Comparison of ENCODE assay signal across 16 cellular contexts in genomic region chr2:169892951-169893350, GRCh38.
"Had no signal": no experiment of that assay in that cellular context is flagged by ENCODE, and none has a peak within 500 bp of the region (broad histone marks: within the 10 kb centered on the region; RNA-seq: fewer than 3 reads in every experiment).

No MANE protein-coding gene starts in this region.

- H3K36me3 ChIP-seq: colonic mucosa, ovary, uterus had no signal

- H3K4me2 ChIP-seq: smooth muscle cell had no signal

- H3K27me3 ChIP-seq: colonic mucosa, heart right ventricle, ovary, uterus had no signal

- DNase-seq: colonic mucosa; dermis blood vessel endothelial cell; erythroblast; foreskin melanocyte; heart right ventricle; hypothalamus; islet precursor cell; lower lobe of right lung; natural killer cell; ovary; right cardiac atrium; stimulated activated CD4-positive, alpha-beta T cell treated with anti-CD3 and anti-CD28 coated beads, Interleukin-2, amount 100 ng/mL, for 48 hours; stimulated activated naive CD4-positive, alpha-beta T cell treated with Interleukin-2 at 50 U/mL for 16 hours; uterus had no signal

- H3K27ac ChIP-seq: colonic mucosa, heart right ventricle, lower lobe of right lung, ovary, uterus had no signal

- H3K9me3 ChIP-seq: colonic mucosa, heart right ventricle, lower lobe of right lung, ovary, uterus had no signal

- H3K4me3 ChIP-seq: colonic mucosa, heart right ventricle, lower lobe of right lung, ovary, smooth muscle cell, uterus had no signal

- H3K4me1 ChIP-seq: colonic mucosa, lower lobe of right lung, uterus had no signal

- FAIRE-seq: endothelial cell of umbilical vein had no signal
